8 cellular contexts compared by ENCODE assay signal in genomic region chr19:42253245-42254082, GRCh38. TPM values are rescaled to one million over a fixed set of nuclear protein-coding genes. Genes with fewer than 3 reads are reported as not detected.
A peak's percentile ranks its signal among the peaks of the same experiment; 100 is the strongest.
DNase-seq lines count a peak whose midpoint lies in the region; ATAC-seq and TF ChIP-seq lines count a peak whose summit lies in the region.

No MANE protein-coding gene starts in this region.

- intact Hi-C loops in activated CD4-positive, alpha-beta T cell treated with anti-CD3 and anti-CD28 coated beads for 36 hours (cut with DNase I, micrococcal nuclease), result loop anchor here (1.0 kb wide), 3 partner anchors 9 to 120 kb away; partner anchors contain the start of gene DEDD2 (in 1 of the 2)
- intact Hi-C loops in dendritic cell treated with granulocyte-macrophage colony-stimulating factor and Interleukin-4, amounts not matched to agents 40 ng/mL and 50 ng/mL, for 4 days (cut with micrococcal nuclease), result no loop called here
- intact Hi-C loops in lower leg skin (cut with DNase I; ENCODE audit: low total_unique reads), result no loop called here

- CTCF ChIA-PET in activated CD4-positive, alpha-beta T cell treated with anti-CD3 and anti-CD28 coated beads for 36 hours (lab: Charles Lee), result interaction anchor here (1.0 kb wide), 1 partner anchor 9 kb away, joined by 3 read pairs; no protein-coding TSS in a partner anchor

- H3K9me3 Mint-ChIP-seq in activated CD4-positive, alpha-beta T cell treated with anti-CD3 and anti-CD28 coated beads for 36 hours (ENCODE audit: low read depth), result no peaks in the 10 kb centered on the region
- no peaks in the 10 kb centered on the region for H3K9me3 Mint-ChIP-seq in dendritic cell treated with granulocyte-macrophage colony-stimulating factor and Interleukin-4, amounts not matched to agents 40 ng/mL and 50 ng/mL, for 4 days

- POLR2A ChIA-PET in activated CD4-positive, alpha-beta T cell treated with anti-CD3 and anti-CD28 coated beads for 36 hours (lab: Charles Lee), result no interaction called here

- H3K4me3 ChIP-seq in lower leg skin (ENCODE audit: low read depth, poor library complexity, severe bottlenecking), result peak overlapping the region; percentile 96

- peaks cover 3% of the 10 kb centered on the region for H3K27me3 Mint-ChIP-seq in activated CD4-positive, alpha-beta T cell treated with anti-CD3 and anti-CD28 coated beads for 36 hours
- H3K27me3 Mint-ChIP-seq in dendritic cell treated with granulocyte-macrophage colony-stimulating factor and Interleukin-4, amounts not matched to agents 40 ng/mL and 50 ng/mL, for 4 days, result peaks cover 19% of the 10 kb centered on the region

- peaks cover 25% of the 10 kb centered on the region for H3K4me1 Mint-ChIP-seq in activated CD4-positive, alpha-beta T cell treated with anti-CD3 and anti-CD28 coated beads for 36 hours
- peaks cover 59% of the 10 kb centered on the region for H3K4me1 Mint-ChIP-seq in dendritic cell treated with granulocyte-macrophage colony-stimulating factor and Interleukin-4, amounts not matched to agents 40 ng/mL and 50 ng/mL, for 4 days (ENCODE audit: low read depth)

- peak overlapping the region; percentile 95 for H3K27ac Mint-ChIP-seq in activated CD4-positive, alpha-beta T cell treated with anti-CD3 and anti-CD28 coated beads for 36 hours
- H3K27ac Mint-ChIP-seq in dendritic cell treated with granulocyte-macrophage colony-stimulating factor and Interleukin-4, amounts not matched to agents 40 ng/mL and 50 ng/mL, for 4 days, result peak overlapping the region; percentile 88

- peak overlapping the region; percentile 89 for H3K4me3 Mint-ChIP-seq in activated CD4-positive, alpha-beta T cell treated with anti-CD3 and anti-CD28 coated beads for 36 hours
- H3K4me3 Mint-ChIP-seq in dendritic cell treated with granulocyte-macrophage colony-stimulating factor and Interleukin-4, amounts not matched to agents 40 ng/mL and 50 ng/mL, for 4 days, result peak overlapping the region; percentile 88

- TF ChIP-seq POLR2A in lower leg skin (IDR thresholded peaks at IDR 0.05), result no peak

- no peak for TF ChIP-seq CTCF in lower leg skin (IDR thresholded peaks at IDR 0.05)

- WGBS in lower leg skin, 2 donors, result 1 to 2% methylated on average over 24 to 28 of the region's 71 CpGs

- peak; percentile 20 for ATAC-seq in activated CD4-positive, alpha-beta T cell treated with anti-CD3 and anti-CD28 coated beads for 36 hours

- peak; percentile 51 for DNase-seq in Ammon's horn (ENCODE audit: low spot score)
- DNase-seq in GM19240 (ENCODE audit: insufficient read length, low spot score), result peak; percentile 69
- peak; percentile 60 for DNase-seq in NAMALWA (ENCODE audit: low spot score)
- DNase-seq in activated CD4-positive, alpha-beta T cell treated with anti-CD3 and anti-CD28 coated beads for 36 hours, result peak; percentile 83
- peak; percentile 69 to 95 for DNase-seq in lower leg skin (ENCODE audit: low spot score in 2 of 2)
- DNase-seq in stimulated activated CD4-positive, alpha-beta T cell treated with anti-CD3 and anti-CD28 coated beads, TNF-alpha, amount 100 ng/mL, for 1 hour (ENCODE audit: low read depth in 3 of 3, low spot score in 1 of 3), result peak in 2 of 3 donors; percentile 31 to 51
- DNase-seq in DMS153 (lab: John Stamatoyannopoulos, UW), result no peak

- peaks cover 17% of the 10 kb centered on the region for H3K36me3 Mint-ChIP-seq in activated CD4-positive, alpha-beta T cell treated with anti-CD3 and anti-CD28 coated beads for 36 hours (ENCODE audit: low read depth)
- H3K36me3 Mint-ChIP-seq in dendritic cell treated with granulocyte-macrophage colony-stimulating factor and Interleukin-4, amounts not matched to agents 40 ng/mL and 50 ng/mL, for 4 days (ENCODE audit: low read depth), result peaks cover 42% of the 10 kb centered on the region

RNA-seq across cellular contexts. Expression of gene ERF, which starts 1.5 kb away (rescaled TPM):
- total RNA-seq in activated CD4-positive, alpha-beta T cell treated with anti-CD3 and anti-CD28 coated beads for 36 hours, result 10 to 100 TPM; 65.5 to 66.4 TPM
- total RNA-seq in lower leg skin, result 10 to 100 TPM; 29.9 to 44.0 (median 36.9) TPM

RNA-seq across cellular contexts. Expression of gene GSK3A, which starts 11.1 kb away (rescaled TPM):
- 10 to 100 TPM; 32.6 to 43.5 TPM for total RNA-seq in activated CD4-positive, alpha-beta T cell treated with anti-CD3 and anti-CD28 coated beads for 36 hours
- total RNA-seq in lower leg skin, result 10 to 100 TPM; 31.4 to 42.0 (median 34.1) TPM

RNA-seq across cellular contexts. Expression of gene CIC, which starts 15.6 kb away (rescaled TPM):
- total RNA-seq in activated CD4-positive, alpha-beta T cell treated with anti-CD3 and anti-CD28 coated beads for 36 hours, result 10 to 100 TPM; 62.8 to 66.3 TPM
- 10 to 100 TPM; 57.8 to 90.0 (median 59.0) TPM for total RNA-seq in lower leg skin

RNA-seq across cellular contexts. Expression of gene ZNF526, which starts 33.4 kb away (rescaled TPM):
- total RNA-seq in activated CD4-positive, alpha-beta T cell treated with anti-CD3 and anti-CD28 coated beads for 36 hours, result 10 to 100 TPM; 11.9 to 15.2 TPM
- total RNA-seq in lower leg skin, result 10 to 100 TPM in 1 of 4 donors, 1 to 10 TPM in 3; 6.9 to 10.7 (median 8.6) TPM

RNA-seq across cellular contexts. Expression of gene DEDD2, which starts 36.0 kb away (rescaled TPM):
- 10 to 100 TPM; 25.9 to 27.3 TPM for total RNA-seq in activated CD4-positive, alpha-beta T cell treated with anti-CD3 and anti-CD28 coated beads for 36 hours
- total RNA-seq in lower leg skin, result 100 to 1,000 TPM in 2 of 4 donors, 10 to 100 TPM in 2; 82.9 to 135 (median 93.5) TPM

Comparison
In these comparisons a context has a peak if more than half of its experiments do, and no peak if none do; other contexts are left out.
1. intact Hi-C loops: an anchor here in activated CD4-positive, alpha-beta T cell treated with anti-CD3 and anti-CD28 coated beads for 36 hours (1.0 kb wide); none called in dendritic cell treated with granulocyte-macrophage colony-stimulating factor and Interleukin-4, amounts not matched to agents 40 ng/mL and 50 ng/mL, for 4 days and lower leg skin.